27 cellular contexts compared by ENCODE assay signal in genomic region chr1:199608414-199608813, GRCh38.
"Had no signal": no experiment of that assay in that cellular context is flagged by ENCODE, and none has a peak within 500 bp of the region (broad histone marks: within the 10 kb centered on the region; RNA-seq: fewer than 3 reads in every experiment).

No MANE protein-coding gene starts in this region.

- H3K4me3 Mint-ChIP-seq: stimulated activated effector memory CD8-positive, alpha-beta T cell treated with anti-CD3 and anti-CD28 coated beads, Interleukin-12 subunit alpha, Interleukin-12 subunit beta, amount 100 ng/mL, for 72 hours; stimulated activated memory B cell treated with anti-CD40 and anti-IgM and Interleukin-4, amounts not matched to agents 10 μg/mL and 1 μg/mL and 100 μg/mL, for 72 hours; stimulated activated naive B cell treated with anti-CD40 and anti-IgM and Interleukin-4, amounts not matched to agents 10 μg/mL and 1 μg/mL and 100 μg/mL, for 72 hours; stimulated activated naive CD8-positive, alpha-beta T cell treated with anti-CD3 and anti-CD28 coated beads, Interleukin-15, amount 100 ng/mL, for 72 hours; stimulated activated naive CD8-positive, alpha-beta T cell treated with anti-CD3 and anti-CD28 coated beads, Interleukin-15, Interleukin-2, amounts not matched to agents 100 ng/mL and 50 ng/mL, for 24 hours; type B pancreatic cell had no signal

- H3K36me3 ChIP-seq: stomach, suprapubic skin, thoracic aorta, thyroid gland, tibial artery, tibial nerve, transverse colon, upper lobe of left lung, upper lobe of right lung, uterus, vagina had no signal

- H3K9me3 Mint-ChIP-seq: stimulated activated effector memory CD8-positive, alpha-beta T cell treated with anti-CD3 and anti-CD28 coated beads, Interleukin-12 subunit alpha, Interleukin-12 subunit beta, amount 100 ng/mL, for 72 hours; stimulated activated naive CD8-positive, alpha-beta T cell treated with anti-CD3 and anti-CD28 coated beads, Interleukin-15, amount 100 ng/mL, for 72 hours; stimulated activated naive CD8-positive, alpha-beta T cell treated with anti-CD3 and anti-CD28 coated beads, Interleukin-15, Interleukin-2, amounts not matched to agents 100 ng/mL and 50 ng/mL, for 24 hours; type B pancreatic cell had no signal

- H3K4me1 Mint-ChIP-seq: stimulated activated effector memory CD8-positive, alpha-beta T cell treated with anti-CD3 and anti-CD28 coated beads, Interleukin-12 subunit alpha, Interleukin-12 subunit beta, amount 100 ng/mL, for 72 hours; stimulated activated naive CD8-positive, alpha-beta T cell treated with anti-CD3 and anti-CD28 coated beads, Interleukin-15, amount 100 ng/mL, for 72 hours had no signal

- H3K27me3 ChIP-seq: stomach, suprapubic skin, testis, thyroid gland, tibial artery, tibial nerve, transverse colon, upper lobe of left lung, upper lobe of right lung, uterus, vagina had no signal

- H3K4me3 ChIP-seq: stomach, suprapubic skin, testis, thoracic aorta, thyroid gland, tibial artery, tibial nerve, transverse colon, upper lobe of left lung, upper lobe of right lung, uterus, vagina had no signal

- H3K27ac ChIP-seq: stomach, suprapubic skin, testis, thoracic aorta, thyroid gland, tibial artery, tibial nerve, transverse colon, upper lobe of left lung, upper lobe of right lung, uterus, vagina had no signal

- DNase-seq: stimulated activated CD4-positive, alpha-beta T cell treated with anti-CD3 and anti-CD28 coated beads, Interleukin-2, amount 100 ng/mL, for 48 hours; stimulated activated CD4-positive, alpha-beta T cell treated with anti-CD3 and anti-CD28 coated beads, Interleukin-4, amount 100 ng/mL, for 1 hour; stimulated activated CD4-positive, alpha-beta T cell treated with anti-CD3 and anti-CD28 coated beads, Interleukin-4, amount 100 ng/mL, for 24 hours; stimulated activated CD4-positive, alpha-beta T cell treated with anti-CD3 and anti-CD28 coated beads, Interleukin-4, amount 100 ng/mL, for 4 hours; stimulated activated CD8-positive, alpha-beta memory T cell treated with anti-CD3 and anti-CD28 coated beads, Interleukin-4, amount 100 ng/mL, for 48 hours; stimulated activated naive B cell treated with anti-CD40 and anti-IgM and Interleukin-4, amounts not matched to agents 10 μg/mL and 1 μg/mL and 100 μg/mL, for 72 hours; stimulated activated naive CD4-positive, alpha-beta T cell; stimulated activated naive CD4-positive, alpha-beta T cell treated with Interleukin-2 at 50 U/mL for 16 hours; stimulated activated naive CD8-positive, alpha-beta T cell treated with anti-CD3 and anti-CD28 coated beads, Interleukin-15, amount 100 ng/mL, for 72 hours; stimulated activated naive CD8-positive, alpha-beta T cell treated with anti-CD3 and anti-CD28 coated beads, Interleukin-15, Interleukin-2, amounts not matched to agents 100 U/mL and 50 U/mL, for 24 hours; stomach; substantia nigra; testis; thyroid gland; tibial artery; transverse colon; upper lobe of left lung; upper lobe of right lung; uterus had no signal

- H3K36me3 Mint-ChIP-seq: stimulated activated effector memory CD8-positive, alpha-beta T cell treated with anti-CD3 and anti-CD28 coated beads, Interleukin-12 subunit alpha, Interleukin-12 subunit beta, amount 100 ng/mL, for 72 hours; stimulated activated memory B cell treated with anti-CD40 and anti-IgM and Interleukin-4, amounts not matched to agents 10 μg/mL and 1 μg/mL and 100 μg/mL, for 72 hours; stimulated activated naive B cell treated with anti-CD40 and anti-IgM and Interleukin-4, amounts not matched to agents 10 μg/mL and 1 μg/mL and 100 μg/mL, for 72 hours; type B pancreatic cell had no signal

- H3K4me1 ChIP-seq: stomach, suprapubic skin, testis, thyroid gland, tibial artery, tibial nerve, transverse colon, upper lobe of left lung, upper lobe of right lung, uterus, vagina had no signal

- ATAC-seq: stimulated activated effector memory CD8-positive, alpha-beta T cell treated with anti-CD3 and anti-CD28 coated beads, Interleukin-12 subunit alpha, Interleukin-12 subunit beta, amount 100 ng/mL, for 72 hours; stimulated activated memory B cell treated with anti-CD40 and anti-IgM and Interleukin-4, amounts not matched to agents 10 μg/mL and 1 μg/mL and 100 μg/mL, for 72 hours; stimulated activated naive B cell treated with anti-CD40 and anti-IgM and Interleukin-4, amounts not matched to agents 10 μg/mL and 1 μg/mL and 100 μg/mL, for 72 hours; stimulated activated naive CD8-positive, alpha-beta T cell treated with anti-CD3 and anti-CD28 coated beads, Interleukin-15, amount 100 ng/mL, for 72 hours; stimulated activated naive CD8-positive, alpha-beta T cell treated with anti-CD3 and anti-CD28 coated beads, Interleukin-15, Interleukin-2, amounts not matched to agents 100 U/mL and 50 U/mL, for 24 hours; upper lobe of right lung had no signal

- H3K9me3 ChIP-seq: suprapubic skin, testis, thoracic aorta, thyroid gland, tibial artery, transverse colon, upper lobe of left lung, upper lobe of right lung, uterus, vagina had no signal

- H3K27me3 Mint-ChIP-seq: stimulated activated memory B cell treated with anti-CD40 and anti-IgM and Interleukin-4, amounts not matched to agents 10 μg/mL and 1 μg/mL and 100 μg/mL, for 72 hours; stimulated activated naive CD8-positive, alpha-beta T cell treated with anti-CD3 and anti-CD28 coated beads, Interleukin-15, amount 100 ng/mL, for 72 hours; stimulated activated naive CD8-positive, alpha-beta T cell treated with anti-CD3 and anti-CD28 coated beads, Interleukin-15, Interleukin-2, amounts not matched to agents 100 ng/mL and 50 ng/mL, for 24 hours had no signal
